ENCODE assay signal across 28 cellular contexts in genomic region chr12:96171905-96172304, GRCh38. TPM values are rescaled to one million over a fixed set of nuclear protein-coding genes. Genes with fewer than 3 reads are reported as not detected.
A peak's percentile ranks its signal among the peaks of the same experiment; 100 is the strongest.
DNase-seq lines count a peak whose midpoint lies in the region; ATAC-seq, FAIRE-seq and TF ChIP-seq lines count a peak whose summit lies in the region.
"Had no signal": no experiment of that assay in that cellular context is flagged by ENCODE, and none has a peak within 500 bp of the region (broad histone marks: within the 10 kb centered on the region; RNA-seq: fewer than 3 reads in every experiment).

No MANE protein-coding gene starts in this region.

- TF ChIP-seq RAD21 in K562 (CRISPR knock-in tag; conservative IDR thresholded peaks at IDR 0.05 in 1 of 2, IDR thresholded peaks at IDR 0.05 in 1 of 2), result no peak

- no peak overlapping the region for H2AFZ ChIP-seq in K562 (ENCODE audit: low read depth, low read length)
- H2AFZ ChIP-seq: PC-9 had no signal

- H3K4me3 ChIP-seq in K562, result no peak overlapping the region
- H3K4me3 ChIP-seq: PC-9, SJSA1 had no signal

- H3K27me3 ChIP-seq in K562 (ENCODE audit: control insufficient read depth in 2 of 2, insufficient read depth in 2 of 2, low read length in 2 of 2), result peaks cover 10 to 39% of the 10 kb centered on the region in 2 experiments
- H3K27me3 ChIP-seq: SJSA1 had no signal

- no peak overlapping the region for H3K4me3 Mint-ChIP-seq in Calu3 (ENCODE audit: low read depth, unreplicated experiment)
- H3K4me3 Mint-ChIP-seq in stimulated activated effector memory CD8-positive, alpha-beta T cell treated with anti-CD3 and anti-CD28 coated beads, Interleukin-12 subunit alpha, Interleukin-12 subunit beta, amount 100 ng/mL, for 72 hours, result no peak overlapping the region
- H3K4me3 Mint-ChIP-seq: B cell; CD8-positive, alpha-beta memory T cell had no signal

- no peaks in the 10 kb centered on the region for H4K20me1 ChIP-seq in K562 (replicated peaks; ENCODE audit: control insufficient read depth, insufficient read depth, low read length)

- H3K27me3 Mint-ChIP-seq in Calu3 (ENCODE audit: unreplicated experiment), result peaks cover 24% of the 10 kb centered on the region
- H3K27me3 Mint-ChIP-seq: B cell had no signal

- FAIRE-seq in K562 (lab: Jason Lieb, UNC) (no peak), RCC 7860 (lab: Jason Lieb, UNC) (no peak)
- FAIRE-seq: GM19239, H54, HepG2 had no signal

- CTCF ChIA-PET in Calu3 (lab: Charles Lee), result no interaction called here
- CTCF ChIA-PET in K562 (lab: Yijun Ruan, JAX; ENCODE audit: low intra/inter-chr PET ratio), result no interaction called here

- H3K27ac ChIP-seq in K562 (ENCODE audit: extremely low read depth, low read depth, low read length), result no peak overlapping the region
- H3K27ac ChIP-seq: C4-2B, PC-9, SJSA1 had no signal

- intact Hi-C loops in Calu3 (cut with micrococcal nuclease; ENCODE audit: unreplicated experiment) (no loop called here), K562 (cut with micrococcal nuclease) (no loop called here)

- H3K79me2 ChIP-seq in K562 (ENCODE audit: control insufficient read depth, insufficient read depth, low read length), result no peaks in the 10 kb centered on the region

- no peak for TF ChIP-seq CTCF in Calu3 (IDR thresholded peaks at IDR 0.05; ENCODE audit: unreplicated experiment)
- TF ChIP-seq CTCF in K562 (IDR thresholded peaks at IDR 0.05 in 2 of 3, conservative IDR thresholded peaks at IDR 0.05 in 1 of 3; ENCODE audit: insufficient read depth in 2 of 3, low read depth in 1 of 3, low read length in 3 of 3), result no peak

- no peaks in the 10 kb centered on the region for H3K36me3 Mint-ChIP-seq in Calu3 (ENCODE audit: insufficient read depth, unreplicated experiment)
- no peaks in the 10 kb centered on the region for H3K36me3 Mint-ChIP-seq in stimulated activated effector memory CD8-positive, alpha-beta T cell treated with anti-CD3 and anti-CD28 coated beads, Interleukin-12 subunit alpha, Interleukin-12 subunit beta, amount 100 ng/mL, for 72 hours

- no peak for TF ChIP-seq EP300 in K562 (IDR thresholded peaks at IDR 0.05; ENCODE audit: low read length)

- no peaks in the 10 kb centered on the region for H3K4me1 Mint-ChIP-seq in Calu3 (ENCODE audit: low read depth, unreplicated experiment)
- H3K4me1 Mint-ChIP-seq in stimulated activated effector memory CD8-positive, alpha-beta T cell treated with anti-CD3 and anti-CD28 coated beads, Interleukin-12 subunit alpha, Interleukin-12 subunit beta, amount 100 ng/mL, for 72 hours, result peaks cover 20% of the 10 kb centered on the region

- no peaks in the 10 kb centered on the region for H3K36me3 ChIP-seq in K562 (ENCODE audit: control insufficient read depth, insufficient read depth, low read length)
- H3K36me3 ChIP-seq: SJSA1 had no signal

- no peaks in the 10 kb centered on the region for H3K9me3 ChIP-seq in K562 (replicated peaks; ENCODE audit: control insufficient read depth, insufficient read depth, low read depth, low read length)

- no peaks in the 10 kb centered on the region for H3K9me3 Mint-ChIP-seq in Calu3 (ENCODE audit: low read depth, unreplicated experiment)
- H3K9me3 Mint-ChIP-seq in stimulated activated effector memory CD8-positive, alpha-beta T cell treated with anti-CD3 and anti-CD28 coated beads, Interleukin-12 subunit alpha, Interleukin-12 subunit beta, amount 100 ng/mL, for 72 hours, result peaks cover 3% of the 10 kb centered on the region

- no peaks in the 10 kb centered on the region for H3K4me1 ChIP-seq in K562 (replicated peaks in 1 of 2; ENCODE audit: control insufficient read depth in 2 of 2, insufficient read depth in 2 of 2, low read length in 2 of 2)
- H3K4me1 ChIP-seq: SJSA1 had no signal

- ATAC-seq in K562 (no peak), HG03097 (IDR thresholded peaks at IDR 0.05; ENCODE audit: low FRiP score, unreplicated experiment) (no peak)
- ATAC-seq in stimulated activated effector memory CD8-positive, alpha-beta T cell treated with anti-CD3 and anti-CD28 coated beads, Interleukin-12 subunit alpha, Interleukin-12 subunit beta, amount 100 ng/mL, for 72 hours, result no peak
- ATAC-seq: HepG2 had no signal

- no peaks in the 10 kb centered on the region for H3K9me1 ChIP-seq in K562 (ENCODE audit: control insufficient read depth, insufficient read depth, low read length)

- POLR2A ChIA-PET in K562 (lab: Yijun Ruan, JAX), result no interaction called here

- no peak overlapping the region for H3K9ac ChIP-seq in K562 (ENCODE audit: insufficient read depth in 1 of 2, low read depth in 2 of 2, low read length in 2 of 2)

- H3K27ac Mint-ChIP-seq in Calu3 (ENCODE audit: unreplicated experiment), result no peak overlapping the region
- H3K27ac Mint-ChIP-seq in stimulated activated effector memory CD8-positive, alpha-beta T cell treated with anti-CD3 and anti-CD28 coated beads, Interleukin-12 subunit alpha, Interleukin-12 subunit beta, amount 100 ng/mL, for 72 hours, result no peak overlapping the region
- H3K27ac Mint-ChIP-seq: B cell; CD8-positive, alpha-beta memory T cell had no signal

- TF ChIP-seq POLR2A in K562 (conservative IDR thresholded peaks at IDR 0.05), result no peak

- DNase-seq in Calu3, result peak; percentile 24
- peak; percentile 58 for DNase-seq in G401 (ENCODE audit: low spot score)
- no peak for DNase-seq in K562 (ENCODE audit: extremely low read depth in 1 of 4, low spot score in 3 of 4)
- peak; percentile 17 for DNase-seq in kidney tubule cell (ENCODE audit: low spot score)
- DNase-seq in stimulated activated effector memory CD8-positive, alpha-beta T cell treated with anti-CD3 and anti-CD28 coated beads, Interleukin-12 subunit alpha, Interleukin-12 subunit beta, amount 100 ng/mL, for 72 hours (ENCODE audit: low spot score in 2 of 2), result no peak
- no peak for DNase-seq in RCC 7860 (ENCODE audit: low spot score)
- DNase-seq in CD1c-positive myeloid dendritic cell (ENCODE audit: extremely low spot score), result no peak
- DNase-seq: CD8-positive, alpha-beta memory T cell; DND-41; KBM-7; MM.1S; NCI-H1417; NCI-H1694; NCI-H2081; NCI-H2171 treated with DMSO at 0.1 percent for 48 hours; NCI-H345; NCI-H748 treated with DMSO at 0.1 percent for 48 hours; NK-92 treated with Interleukin-12 subunit alpha and Interleukin-12 subunit beta, amount 100 ng/mL, for 24 hours; PC-9; Right ventricle myocardium superior; RPMI8226 had no signal

- in situ Hi-C loops in G401 (cut with HindIII; ENCODE audit: low sequenced_read_pairs), result no loop called here
- in situ Hi-C loops in K562 (cut with MboI), result no loop called here

- whole genome bisulfite sequencing in K562 (ENCODE audit: insufficient coverage, low coverage, missing lambda C conversion rate), result 0% methylated on average over 3 of the region's 3 CpGs

- no peak overlapping the region for H3K4me2 ChIP-seq in K562 (ENCODE audit: insufficient read depth, low read length)
- H3K4me2 ChIP-seq: PC-9 had no signal

- BruUV-seq in Calu3 (replicated peaks; lab: Mats Ljungman, UMichigan) (no TSS peak), K562 (replicated peaks; lab: Mats Ljungman, UMichigan) (no TSS peak)

TF ChIP-seq in K562, 482 proteins besides CTCF, POLR2A, EP300 and RAD21:
- TF ChIP-seq NFIC (IDR thresholded peaks at IDR 0.05) (peak; percentile 47; the same call in 1 of the 2 replicates), ZHX1 (conservative IDR thresholded peaks at IDR 0.05; ENCODE audit: low read length) (no peak)

RNA-seq across cellular contexts. Expression of gene ELK3, which starts 22.3 kb away (rescaled TPM):
- total RNA-seq in Calu3 (2022) (25.6 and 34.1 TPM in 2 replicates), K562 (2014; rRNA removed) (2.0 and 3.3 TPM in 2 replicates), K562 (2014; rRNA removed; fragmentation: Illumina TruSeq; extraction: Trizol) (3.2 TPM in 2 replicates), K562 (2015; rRNA removed; fragmentation: Illumina TruSeq; extraction: Trizol) (2.9 and 3.8 TPM in 2 replicates), K562 (2021) (5.5 and 6.3 TPM in 2 replicates)
- 7.3 and 12.4 TPM in 2 replicates for total RNA-seq in G401 (2014; rRNA removed; shearing (Covaris generic))
- 2.0 and 2.1 TPM in 2 replicates for total RNA-seq in K562 (2011; cell fraction: chromatin; rRNA removed; ENCODE audit: low replicate concordance)
- 0.79 and 1.0 TPM in 2 replicates for total RNA-seq in K562 (2011; cell fraction: nucleolus; rRNA removed)
- 1.1 and 1.7 TPM in 2 replicates for total RNA-seq in K562 (2011; cell fraction: nucleoplasm; rRNA removed)
- polyA plus RNA-seq in K562 (2011; rRNA removed) (0.70 and 1.5 TPM in 2 replicates), K562 (2014; fragmentation: Illumina TruSeq; extraction: Trizol) (4.7 and 5.1 TPM in 2 replicates), K562 (2014; fragmentation: Nextera tagmentation; extraction: Ambion mirVana) (1 to 10 TPM; 1.6 to 1.7 TPM), K562 (2014; rRNA removed) (2.9 and 3.1 TPM in 2 replicates)
- polyA plus RNA-seq in K562 (2011; cell fraction: cytosol; rRNA removed), result 0.80 and 2.0 TPM in 2 replicates
- polyA plus RNA-seq in K562 (2011; cell fraction: nucleus; rRNA removed), result 0.25 and 1.3 TPM in 2 replicates
- 4.1 and 5.0 TPM in 2 replicates for polyA plus RNA-seq in K562 (2012)
- polyA minus RNA-seq in K562 (2011; rRNA and poly(A)+ RNA removed), result 0.75 and 1.1 TPM in 2 replicates
- 1.5 and 2.0 TPM in 2 replicates for polyA minus RNA-seq in K562 (2011; cell fraction: cytosol; rRNA and poly(A)+ RNA removed)
- polyA minus RNA-seq in K562 (2011; cell fraction: nucleus; rRNA and poly(A)+ RNA removed), result 0.67 and 0.81 TPM in 2 replicates

Comparison
In these comparisons a context has a peak if more than half of its experiments do, and no peak if none do; other contexts are left out.
1. DNase-seq: peak in Calu3 (single experiment), G401 (single experiment) and kidney tubule cell (single experiment); none in K562 (0 of 4), stimulated activated effector memory CD8-positive, alpha-beta T cell treated with anti-CD3 and anti-CD28 coated beads, Interleukin-12 subunit alpha, Interleukin-12 subunit beta, amount 100 ng/mL, for 72 hours (0 of 2), RCC 7860 (single experiment) and CD1c-positive myeloid dendritic cell (single experiment).